Comparison of ENCODE assay signal across 1 cellular context in the genomic region with DNA sequence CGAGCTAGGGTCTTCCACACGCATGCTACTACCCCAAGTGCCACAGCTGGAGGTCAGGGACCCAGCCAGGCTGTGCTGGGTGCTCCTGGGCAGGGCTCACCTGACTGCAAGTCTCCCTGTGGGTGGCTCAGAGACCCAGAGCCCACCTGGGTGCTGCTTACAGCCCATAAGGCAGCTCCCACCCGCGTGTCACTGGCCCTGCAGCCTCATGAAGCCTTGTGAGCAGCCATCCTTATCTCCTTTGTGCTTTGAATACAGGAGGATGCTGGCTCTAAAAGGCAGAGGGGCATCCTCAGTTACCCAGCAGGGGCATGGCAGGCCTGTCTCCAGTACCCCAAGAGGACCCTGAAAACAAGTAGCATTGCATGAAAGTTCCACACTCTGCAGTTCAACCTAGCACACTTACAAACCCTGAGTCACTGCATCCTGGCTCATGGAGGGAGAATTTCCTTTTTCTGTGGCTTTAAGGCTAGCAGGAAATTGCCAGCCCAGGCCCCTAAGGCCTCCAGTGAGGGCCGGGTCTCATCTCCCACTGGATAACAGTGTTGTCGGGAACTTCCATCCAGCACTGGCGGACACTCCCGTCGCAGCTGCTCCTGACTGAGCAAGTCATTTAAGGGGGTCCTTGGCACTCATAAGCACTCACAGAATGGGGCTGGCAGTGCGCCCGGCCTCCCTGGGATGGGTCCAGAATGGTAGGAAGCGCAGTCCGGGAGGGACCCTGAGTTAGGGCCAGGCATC.
TF ChIP-seq lines count a peak whose summit lies in the region.

No MANE protein-coding gene starts in this region.

TF ChIP-seq in IMR-90, 13 proteins besides CTCF, POLR2A, EP300 and RAD21 (continued from another document):
- TF ChIP-seq RCOR1 (IDR thresholded peaks at IDR 0.05; ENCODE audit: insufficient replicate concordance, low read length), result no peak
- no peak for TF ChIP-seq MXI1 (IDR thresholded peaks at IDR 0.05; ENCODE audit: borderline replicate concordance, low read depth, low read length)
- no peak for TF ChIP-seq MAZ (IDR thresholded peaks at IDR 0.05; ENCODE audit: borderline replicate concordance, low read depth, low read length)
- TF ChIP-seq, protein P1, sequence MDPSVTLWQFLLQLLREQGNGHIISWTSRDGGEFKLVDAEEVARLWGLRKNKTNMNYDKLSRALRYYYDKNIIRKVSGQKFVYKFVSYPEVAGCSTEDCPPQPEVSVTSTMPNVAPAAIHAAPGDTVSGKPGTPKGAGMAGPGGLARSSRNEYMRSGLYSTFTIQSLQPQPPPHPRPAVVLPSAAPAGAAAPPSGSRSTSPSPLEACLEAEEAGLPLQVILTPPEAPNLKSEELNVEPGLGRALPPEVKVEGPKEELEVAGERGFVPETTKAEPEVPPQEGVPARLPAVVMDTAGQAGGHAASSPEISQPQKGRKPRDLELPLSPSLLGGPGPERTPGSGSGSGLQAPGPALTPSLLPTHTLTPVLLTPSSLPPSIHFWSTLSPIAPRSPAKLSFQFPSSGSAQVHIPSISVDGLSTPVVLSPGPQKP (IDR thresholded peaks at IDR 0.05; ENCODE audit: borderline replicate concordance, low read depth, low read length), result no peak
- no peak for TF ChIP-seq RFX5 (IDR thresholded peaks at IDR 0.05; ENCODE audit: low read depth, low read length)
- TF ChIP-seq BHLHE40 (IDR thresholded peaks at IDR 0.05; ENCODE audit: low read depth, low read length), result no peak
- no peak for TF ChIP-seq NFE2L2 (IDR thresholded peaks at IDR 0.05; ENCODE audit: low read depth, low read length)
- TF ChIP-seq FOS (IDR thresholded peaks at IDR 0.05; ENCODE audit: low read depth, low read length), result no peak
- no peak for TF ChIP-seq CEBPB (IDR thresholded peaks at IDR 0.05; ENCODE audit: low read depth, low read length)
- TF ChIP-seq, protein P2, sequence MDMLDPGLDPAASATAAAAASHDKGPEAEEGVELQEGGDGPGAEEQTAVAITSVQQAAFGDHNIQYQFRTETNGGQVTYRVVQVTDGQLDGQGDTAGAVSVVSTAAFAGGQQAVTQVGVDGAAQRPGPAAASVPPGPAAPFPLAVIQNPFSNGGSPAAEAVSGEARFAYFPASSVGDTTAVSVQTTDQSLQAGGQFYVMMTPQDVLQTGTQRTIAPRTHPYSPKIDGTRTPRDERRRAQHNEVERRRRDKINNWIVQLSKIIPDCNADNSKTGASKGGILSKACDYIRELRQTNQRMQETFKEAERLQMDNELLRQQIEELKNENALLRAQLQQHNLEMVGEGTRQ (IDR thresholded peaks at IDR 0.05; ENCODE audit: low read depth, low read length), result no peak
